In genomic region chr2:227524665-227525064, GRCh38 we compare ENCODE assay signal across 9 cellular contexts.
"Had no signal": no experiment of that assay in that cellular context is flagged by ENCODE, and none has a peak within 500 bp of the region (broad histone marks: within the 10 kb centered on the region; RNA-seq: fewer than 3 reads in every experiment).

No MANE protein-coding gene starts in this region.

- H3K9me3 ChIP-seq: HAP-1 had no signal

- H3K9ac ChIP-seq: GM23248, KMS-11 had no signal

- H2AFZ ChIP-seq: GM23248 had no signal

- H3K4me3 ChIP-seq: GM23248, HAP-1 had no signal

- FAIRE-seq: HTR-8/SVneo had no signal

- H3K27ac ChIP-seq: GM23248, KMS-11 had no signal

- H3K4me2 ChIP-seq: KMS-11 had no signal

- ATAC-seq: HCT116 had no signal

- DNase-seq: GM23248, GOT3, H7, HFFc6, KBM-7 had no signal
